In the genomic region with DNA sequence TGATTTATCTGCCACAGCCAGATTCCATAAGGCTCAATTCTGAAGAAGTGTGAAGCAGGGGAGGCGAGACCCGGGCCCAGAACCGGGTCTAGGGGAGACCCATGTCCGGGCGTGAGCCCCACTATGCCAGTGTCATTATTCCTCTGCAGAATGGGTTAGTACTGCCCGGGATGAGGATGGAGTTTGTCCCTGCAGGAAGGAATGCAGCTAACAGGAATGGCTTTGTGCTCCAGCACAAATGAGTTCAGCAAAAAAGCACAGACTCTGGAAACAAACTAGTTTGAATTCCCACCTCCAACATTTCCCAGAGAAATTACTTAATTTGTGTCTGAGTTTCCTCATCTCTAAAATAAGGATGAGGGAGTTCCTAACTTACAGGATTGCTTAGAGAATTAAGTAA, we compare ENCODE assay signal across 1 cellular context.
TF ChIP-seq lines count a peak whose summit lies in the region.

No MANE protein-coding gene starts in this region.

TF ChIP-seq in H1, 55 proteins besides CTCF, POLR2A, EP300 and RAD21 (continued from another document):
- TF ChIP-seq KDM5A (IDR thresholded peaks at IDR 0.05; ENCODE audit: low read length): no peak
TF ChIP-seq in H1: peak in this region for 1.
